Comparison of ENCODE assay signal across 8 cellular contexts in the genomic region with DNA sequence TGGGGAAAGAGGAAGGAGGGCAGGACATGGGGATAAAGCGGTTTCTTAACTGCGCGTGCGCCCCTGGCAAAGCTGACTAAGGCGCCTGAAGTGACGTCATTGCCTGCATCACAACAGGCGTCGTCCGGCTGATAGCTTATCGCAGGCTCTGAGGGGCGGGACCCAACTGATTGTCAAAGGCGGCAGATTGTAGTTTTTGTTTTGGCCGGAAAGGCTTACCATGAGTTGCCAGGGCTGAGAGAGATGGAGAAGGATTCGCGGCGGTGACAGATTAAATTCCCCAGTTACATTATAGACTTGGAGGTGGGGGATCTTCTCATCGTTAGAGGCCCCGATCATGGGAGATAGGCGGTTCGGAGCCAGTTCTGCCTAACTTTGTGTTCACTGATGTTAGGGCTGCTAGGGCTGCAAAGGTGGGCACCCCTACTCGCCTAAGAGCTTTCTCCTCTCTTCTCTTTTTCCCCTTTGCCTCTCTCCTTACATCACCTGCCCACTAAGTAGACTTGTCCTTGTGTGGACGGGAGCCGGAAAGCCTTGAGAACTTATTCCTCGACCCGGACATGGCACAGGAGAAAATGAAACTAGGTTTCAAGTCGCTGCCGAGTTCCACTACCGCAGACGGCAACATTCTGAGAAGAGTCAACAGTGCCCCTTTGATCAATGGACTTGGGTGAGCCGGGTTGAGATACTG. TPM values are rescaled to one million over a fixed set of nuclear protein-coding genes. Genes with fewer than 3 reads are reported as not detected.
A peak's percentile ranks its signal among the peaks of the same experiment; 100 is the strongest.
DNase-seq lines count a peak whose midpoint lies in the region; ATAC-seq and TF ChIP-seq lines count a peak whose summit lies in the region.

No MANE protein-coding gene starts in this region.

- ATAC-seq in HG02852 (IDR thresholded peaks at IDR 0.05; ENCODE audit: unreplicated experiment) (peak; percentile 90), T-cell (replicated peaks in 1 of 4) (peak; percentile 90 to 94 (median 92)), heart right ventricle (peak; percentile 91 to 98 (median 96)), upper lobe of right lung (peak; percentile 99)

- H3K9me3 Mint-ChIP-seq in T-cell, result no peaks in the 10 kb centered on the region

- peaks cover 12 to 42% (median 39%) of the 10 kb centered on the region in 3 donors for H3K4me1 Mint-ChIP-seq in T-cell

- peak overlapping the region; percentile 82 to 92 (median 86) for H3K4me3 Mint-ChIP-seq in T-cell

- H3K27ac ChIP-seq in heart right ventricle, result peak overlapping the region; percentile 61 to 93 (median 90)
- peak overlapping the region; percentile 84 for H3K27ac ChIP-seq in upper lobe of right lung

- intact Hi-C loops in heart right ventricle (cut with DNase I), result loop anchor here in 3 of 10 donors (10.0 kb wide), 1 partner anchor 98 kb away; no protein-coding TSS in a partner anchor
- intact Hi-C loops in posterior vena cava (cut with DNase I), result no loop called here
- intact Hi-C loops in upper lobe of right lung (cut with DNase I), result no loop called here

- POLR2A ChIA-PET in T-cell (lab: Charles Lee), result interaction anchor here (0.6 to 0.7 kb wide), 4 partner anchors 21 to 403 kb away, joined by 3 to 10 read pairs (median 6); no protein-coding TSS in a partner anchor

- no peak for TF ChIP-seq CTCF in GM13977 (IDR thresholded peaks at IDR 0.05; ENCODE audit: extremely low read depth, insufficient read depth, missing control alignments)
- no peak for TF ChIP-seq CTCF in heart right ventricle (IDR thresholded peaks at IDR 0.05)
- no peak for TF ChIP-seq CTCF in upper lobe of right lung (IDR thresholded peaks at IDR 0.05)

- no peaks in the 10 kb centered on the region for H3K36me3 Mint-ChIP-seq in T-cell

- no peaks in the 10 kb centered on the region for H3K36me3 ChIP-seq in heart right ventricle
- H3K36me3 ChIP-seq in upper lobe of right lung, result no peaks in the 10 kb centered on the region

- DNase-seq in GM13977 (ENCODE audit: low spot score) (peak; percentile 77), NCI-H1436 treated with DMSO at 0.1 percent for 48 hours (lab: John Stamatoyannopoulos, UW) (peak; percentile 82), T-cell (peak; percentile 55 to 92 (median 86)), amniotic epithelial cell (ENCODE audit: low read depth) (peak; percentile 88), heart right ventricle (peak; percentile 81 to 91), posterior vena cava (ENCODE audit: low spot score) (peak; percentile 96), upper lobe of right lung (peak; percentile 92)

- H3K9me3 ChIP-seq in heart right ventricle (no peaks in the 10 kb centered on the region), upper lobe of right lung (no peaks in the 10 kb centered on the region)

- H3K27me3 Mint-ChIP-seq in T-cell, result peaks cover 0 to 7% of the 10 kb centered on the region in 2 donors

- H3K4me1 ChIP-seq in heart right ventricle, result peaks cover 0 to 5% (median 0%) of the 10 kb centered on the region in 9 donors
- H3K4me1 ChIP-seq in upper lobe of right lung, result no peaks in the 10 kb centered on the region

- H3K27ac Mint-ChIP-seq in T-cell, result peak overlapping the region; percentile 86 to 97

- WGBS in heart right ventricle, 2 donors, result 0% methylated on average over 29 to 30 of the region's 30 CpGs

- in situ Hi-C loops in GM13977 (cut with MboI; ENCODE audit: low pct_unique_long_range_greater_than_20kb, low sequenced_read_pairs, unreplicated experiment), result no loop called here

- CTCF ChIA-PET in T-cell (lab: Charles Lee), result interaction anchor here (0.6 to 1.2 kb wide), 4 partner anchors 13 to 1442 kb away, joined by 3 to 6 read pairs (median 4); no protein-coding TSS in a partner anchor

- peak overlapping the region; percentile 47 to 76 (median 68) for H3K4me3 ChIP-seq in heart right ventricle
- peak overlapping the region; percentile 64 for H3K4me3 ChIP-seq in upper lobe of right lung

- H3K27me3 ChIP-seq in heart right ventricle, result no peaks in the 10 kb centered on the region
- no peaks in the 10 kb centered on the region for H3K27me3 ChIP-seq in upper lobe of right lung

RNA-seq across cellular contexts. Expression of gene PABIR2, which starts 10.2 kb away (rescaled TPM):
- total RNA-seq in T-cell, result 10 to 100 TPM; 31.8 to 46.1 (median 37.5) TPM
- 10 to 100 TPM; 10.7 to 18.7 (median 14.1) TPM for total RNA-seq in heart right ventricle
- polyA plus RNA-seq in heart right ventricle, result 10 to 100 TPM; 11.6 to 23.3 TPM
- total RNA-seq in posterior vena cava, result 10 to 100 TPM; 16.4 to 17.4 TPM
- 20.6 TPM for total RNA-seq in upper lobe of right lung

Comparison
In these comparisons a context has a peak if more than half of its experiments do, and no peak if none do; other contexts are left out.
1. Peak in every context shown above with its lines: DNase-seq, ATAC-seq, H3K4me3 ChIP-seq and H3K27ac ChIP-seq.